26 cellular contexts compared by ENCODE assay signal in genomic region chr22:46156031-46156430, GRCh38. TPM values are rescaled to one million over a fixed set of nuclear protein-coding genes. Genes with fewer than 3 reads are reported as not detected.
DNase-seq lines count a peak whose midpoint lies in the region; ATAC-seq, FAIRE-seq and TF ChIP-seq lines count a peak whose summit lies in the region.
"Had no signal": no experiment of that assay in that cellular context is flagged by ENCODE, and none has a peak within 500 bp of the region (broad histone marks: within the 10 kb centered on the region; RNA-seq: fewer than 3 reads in every experiment).

No MANE protein-coding gene starts in this region.

- in situ Hi-C loops in HepG2 (cut with HindIII; ENCODE audit: extremely low pct_ligation_motif_present, low pct_unique_long_range_greater_than_20kb): no loop called here

- H3K4me3 Mint-ChIP-seq in brain: peak overlapping the region in 3 of 5 experiments; percentile 7 to 81 (median 57)
- H3K4me3 Mint-ChIP-seq: B cell, HFFc6 had no signal

- WGBS in liver: 50% methylated on average over 3 of the region's 3 CpGs
- WGBS in HepG2 (ENCODE audit: low lambda C conversion rate): 91% methylated on average over 3 of the region's 3 CpGs
- WGBS in right lobe of liver (ENCODE audit: insufficient coverage, low coverage, low lambda C conversion rate, missing lambda C conversion rate): 23% methylated on average over 2 of the region's 3 CpGs
- 73 to 85% (median 80%) methylated on average over 3 of the region's 3 CpGs for WGBS in stomach, 5 donors
- 95% methylated on average over 3 of the region's 3 CpGs for whole genome bisulfite sequencing in hepatocyte (ENCODE audit: low lambda C conversion rate, missing lambda C conversion rate)

- intact Hi-C loops in HepG2 (cut with micrococcal nuclease; ENCODE audit: unreplicated experiment) (no loop called here), right lobe of liver (cut with DNase I) (no loop called here), stomach (cut with DNase I; ENCODE audit: low total_unique reads) (no loop called here)

- H3K9me2 ChIP-seq in hepatocyte (replicated peaks; ENCODE audit: insufficient read depth): no peaks in the 10 kb centered on the region

- no peak for FAIRE-seq in HepG2 (lab: Jason Lieb, UNC)
- FAIRE-seq: A204.1, D721Med, GM12891, GM18507, H54 had no signal

- no peak overlapping the region for H2AFZ ChIP-seq in HepG2 (ENCODE audit: low read length)
- no peak overlapping the region for H2AFZ ChIP-seq in hepatocyte

- H3K4me2 ChIP-seq in HepG2 (ENCODE audit: low read depth, low read length) (no peak overlapping the region), hepatocyte (no peak overlapping the region)

- DNase-seq in HepG2 (ENCODE audit: low spot score) (no peak), right lobe of liver (no peak), stomach (peak; percentile 11), hepatocyte (ENCODE audit: low spot score) (no peak), islet precursor cell (no peak), NCI-H748 treated with DMSO at 0.1 percent for 48 hours (lab: John Stamatoyannopoulos, UW) (no peak)
- DNase-seq: CD4-positive, CD25-positive, alpha-beta regulatory T cell; CD8-positive, alpha-beta memory T cell; DMS 273 treated with DMSO at 0.1 percent for 48 hours; DMS79; EL; GDM1; GOT3; HFFc6 had no signal

- H3K9ac ChIP-seq in liver (ENCODE audit: low read depth in 1 of 2, low read length in 2 of 2) (peak overlapping the region; percentile 45 to 49), HepG2 (ENCODE audit: insufficient read depth, low read depth, low read length) (no peak overlapping the region)
- H3K9ac ChIP-seq: BLaER1 had no signal

- peaks cover 0 to 2% (median 0%) of the 10 kb centered on the region in 5 experiments for H3K9me3 Mint-ChIP-seq in brain
- H3K9me3 Mint-ChIP-seq: CD8-positive, alpha-beta memory T cell; HFFc6 had no signal

- POLR2A ChIA-PET in HepG2 (lab: Yijun Ruan, JAX): interaction anchor here (1.0 kb wide), 1 partner anchor 15 kb away, joined by 4 read pairs; no protein-coding TSS in a partner anchor

- H3K79me2 ChIP-seq in HepG2 (ENCODE audit: insufficient read depth, low read length) (peaks cover 11% of the 10 kb centered on the region), hepatocyte (peaks cover 81% of the 10 kb centered on the region)

- no peaks in the 10 kb centered on the region for H3K27me3 ChIP-seq in liver (ENCODE audit: control insufficient read depth in 4 of 4, insufficient read depth in 4 of 4, low read length in 3 of 4)
- H3K27me3 ChIP-seq in HepG2 (ENCODE audit: control insufficient read depth in 1 of 2, insufficient read depth in 2 of 2, low read length in 2 of 2): no peaks in the 10 kb centered on the region
- no peaks in the 10 kb centered on the region for H3K27me3 ChIP-seq in right lobe of liver
- H3K27me3 ChIP-seq in stomach: no peaks in the 10 kb centered on the region
- H3K27me3 ChIP-seq in hepatocyte: no peaks in the 10 kb centered on the region
- H3K27me3 ChIP-seq: BLaER1 had no signal

- TF ChIP-seq RAD21 in liver (IDR thresholded peaks at IDR 0.05) (peak in 1 of 2 donors; percentile 19), HepG2 (CRISPR knock-in tag; IDR thresholded peaks at IDR 0.05) (no peak)

- H3K4me1 ChIP-seq in liver (ENCODE audit: control insufficient read depth in 4 of 4, insufficient read depth in 4 of 4, low read length in 3 of 4) (peaks cover 18 to 87% (median 75%) of the 10 kb centered on the region in 4 donors), HepG2 (ENCODE audit: insufficient read depth, low read length) (peaks cover 59% of the 10 kb centered on the region), right lobe of liver (peaks cover 0 to 83% (median 30%) of the 10 kb centered on the region in 4 donors), stomach (peaks cover 10 to 48% (median 36%) of the 10 kb centered on the region in 4 donors), hepatocyte (ENCODE audit: insufficient read depth) (peaks cover 15% of the 10 kb centered on the region)

- H3K4me3 ChIP-seq in liver (ENCODE audit: low read depth in 1 of 3, low read length in 3 of 3) (peak overlapping the region in 1 of 3 donors; percentile 32), HepG2 (replicated peaks in 1 of 3; ENCODE audit: insufficient read depth in 1 of 3, low read depth in 2 of 3, low read length in 3 of 3) (no peak overlapping the region), right lobe of liver (peak overlapping the region in 2 of 3 donors; percentile 17 to 96), stomach (no peak overlapping the region), hepatocyte (no peak overlapping the region)
- H3K4me3 ChIP-seq: BLaER1, HAP-1 had no signal

- no peak for TF ChIP-seq EP300 in HepG2 (IDR thresholded peaks at IDR 0.05; ENCODE audit: low read depth in 2 of 2, low read length in 2 of 2)
- no peak for TF ChIP-seq EP300 in HepG2 (CRISPR knock-in tag; IDR thresholded peaks at IDR 0.05; ENCODE audit: borderline replicate concordance)
- TF ChIP-seq EP300 in stomach (IDR thresholded peaks at IDR 0.05): no peak

- no peak for ATAC-seq in HepG2
- ATAC-seq in right lobe of liver: peak; percentile 45 to 66 (median 64)

- peak overlapping the region in 2 of 5 experiments; percentile 34 to 82 for H3K27ac Mint-ChIP-seq in brain
- H3K27ac Mint-ChIP-seq: B cell; CD4-positive, CD25-positive, alpha-beta regulatory T cell; HFFc6 had no signal

- H3K4me1 Mint-ChIP-seq in brain: peaks cover 12% of the 10 kb centered on the region

- H3K27ac ChIP-seq in liver (ENCODE audit: low read depth in 1 of 2, low read length in 2 of 2) (peak overlapping the region; percentile 77 to 81), HepG2 (ENCODE audit: extremely low read length, insufficient read depth, low read length) (no peak overlapping the region), right lobe of liver (peak overlapping the region; percentile 56 to 72 (median 69)), stomach (no peak overlapping the region), hepatocyte (no peak overlapping the region)
- H3K27ac ChIP-seq: 22Rv1, BLaER1, C4-2B had no signal

- H3K9me3 ChIP-seq in liver (ENCODE audit: control insufficient read depth in 4 of 4, low read length in 3 of 4) (no peaks in the 10 kb centered on the region), HepG2 (ENCODE audit: low read length) (no peaks in the 10 kb centered on the region), right lobe of liver (no peaks in the 10 kb centered on the region), stomach (no peaks in the 10 kb centered on the region), hepatocyte (ENCODE audit: low read depth) (no peaks in the 10 kb centered on the region)
- H3K9me3 ChIP-seq: BLaER1, HAP-1 had no signal

- no peaks in the 10 kb centered on the region for H4K20me1 ChIP-seq in HepG2 (ENCODE audit: insufficient read depth, low read length)
- peaks cover 23% of the 10 kb centered on the region for H4K20me1 ChIP-seq in hepatocyte (ENCODE audit: insufficient read depth, poor library complexity, severe bottlenecking)

- TF ChIP-seq POLR2A in HepG2 (IDR thresholded peaks at IDR 0.05; ENCODE audit: insufficient read depth in 1 of 2, low read depth in 2 of 2, low read length in 2 of 2): no peak
- no peak for TF ChIP-seq POLR2A in right lobe of liver (IDR thresholded peaks at IDR 0.05)
- no peak for TF ChIP-seq POLR2A in stomach (IDR thresholded peaks at IDR 0.05)

- no TSS peak for BruUV-seq in HepG2 (replicated peaks; lab: Mats Ljungman, UMichigan)

- H3K36me3 Mint-ChIP-seq in brain: peaks cover 14% of the 10 kb centered on the region

- H3K36me3 ChIP-seq in liver (ENCODE audit: control insufficient read depth in 4 of 4, insufficient read depth in 3 of 4, low read depth in 1 of 4, low read length in 3 of 4) (peaks cover 0 to 6% (median 3%) of the 10 kb centered on the region in 4 donors), HepG2 (replicated peaks in 1 of 2; ENCODE audit: control insufficient read depth in 1 of 2, insufficient read depth in 2 of 2, low read length in 2 of 2) (peaks cover 0 to 10% of the 10 kb centered on the region in 2 experiments; a peak in 3 of 5 replicates), right lobe of liver (peaks cover 3 to 14% (median 9%) of the 10 kb centered on the region in 4 donors), stomach (peaks cover 0 to 49% (median 30%) of the 10 kb centered on the region in 4 donors), hepatocyte (replicated peaks; ENCODE audit: insufficient read depth, low read depth) (no peaks in the 10 kb centered on the region)

- peaks cover 15% of the 10 kb centered on the region for H3K27me3 Mint-ChIP-seq in brain
- H3K27me3 Mint-ChIP-seq: B cell; CD4-positive, CD25-positive, alpha-beta regulatory T cell; CD8-positive, alpha-beta memory T cell had no signal

- CTCF ChIA-PET in HepG2 (lab: Yijun Ruan, JAX; ENCODE audit: low intra/inter-chr PET ratio, low total read pairs): no interaction called here

- TF ChIP-seq CTCF in liver (IDR thresholded peaks at IDR 0.05; ENCODE audit: low read depth, low read length, missing input control) (no peak), HepG2 (CRISPR knock-in tag; IDR thresholded peaks at IDR 0.05) (no peak), brain (conservative IDR thresholded peaks at IDR 0.05) (no peak), right lobe of liver (IDR thresholded peaks at IDR 0.05) (no peak), stomach (IDR thresholded peaks at IDR 0.05) (no peak), hepatocyte (IDR thresholded peaks at IDR 0.05; ENCODE audit: poor library complexity) (no peak)

RNA-seq across cellular contexts. Expression of gene PPARA, which starts 5.7 kb away (rescaled TPM):
- total RNA-seq in liver: 10 to 100 TPM; 47.5 to 78.8 TPM
- polyA plus RNA-seq in liver: 10 to 100 TPM; 31.2 to 35.1 TPM
- 24.7 and 32.0 TPM in 2 replicates for total RNA-seq in HepG2 (2016; rRNA removed; fragmentation: Illumina TruSeq; extraction: Trizol)
- total RNA-seq in HepG2 (2016; cell fraction: cytosol; rRNA removed; fragmentation: Illumina TruSeq; extraction: Trizol; ENCODE audit: low read depth): 25.2 and 27.4 TPM in 2 replicates
- total RNA-seq in HepG2 (2016; cell fraction: insoluble cytoplasmic fraction; rRNA removed; fragmentation: Illumina TruSeq; extraction: Trizol): 25.2 and 26.2 TPM in 2 replicates
- 42.1 and 44.8 TPM in 2 replicates for total RNA-seq in HepG2 (2016; cell fraction: membrane; rRNA removed; fragmentation: Illumina TruSeq; extraction: Trizol)
- 16.8 and 21.1 TPM in 2 replicates for total RNA-seq in HepG2 (2016; cell fraction: nucleus; rRNA removed; fragmentation: Illumina TruSeq; extraction: Trizol)
- polyA plus RNA-seq in HepG2 (2011; rRNA removed): 16.6 and 18.2 TPM in 2 replicates
- 14.0 and 14.5 TPM in 2 replicates for polyA plus RNA-seq in HepG2 (2011; cell fraction: cytosol; rRNA removed)
- 11.7 and 12.6 TPM in 2 replicates for polyA plus RNA-seq in HepG2 (2011; cell fraction: nucleus; rRNA removed)
- polyA plus RNA-seq in HepG2 (2012): 20.9 and 22.5 TPM in 2 replicates
- polyA plus RNA-seq in HepG2 (2016; cell fraction: cytosol; fragmentation: Illumina TruSeq; extraction: Trizol; ENCODE audit: low read depth): 26.1 and 26.5 TPM in 2 replicates
- 15.3 and 15.6 TPM in 2 replicates for polyA plus RNA-seq in HepG2 (2016; cell fraction: insoluble cytoplasmic fraction; fragmentation: Illumina TruSeq; extraction: Trizol; ENCODE audit: low read depth)
- polyA plus RNA-seq in HepG2 (2016; cell fraction: membrane; fragmentation: Illumina TruSeq; extraction: Trizol; ENCODE audit: low read depth): 29.1 and 30.3 TPM in 2 replicates
- 21.2 and 21.4 TPM in 2 replicates for polyA plus RNA-seq in HepG2 (2016; cell fraction: nucleus; fragmentation: Illumina TruSeq; extraction: Trizol; ENCODE audit: insufficient read depth, low read depth)
- polyA minus RNA-seq in HepG2 (2011; rRNA and poly(A)+ RNA removed; ENCODE audit: low replicate concordance): 7.8 and 47.2 TPM in 2 replicates
- 23.7 and 30.1 TPM in 2 replicates for polyA minus RNA-seq in HepG2 (2011; cell fraction: cytosol; rRNA and poly(A)+ RNA removed)
- 30.8 and 34.2 TPM in 2 replicates for polyA minus RNA-seq in HepG2 (2011; cell fraction: nucleus; rRNA and poly(A)+ RNA removed)
- polyA plus RNA-seq in brain (ENCODE audit: insufficient read depth, low read depth, low replicate concordance): 8.4 TPM
- total RNA-seq in right lobe of liver: 100 to 1,000 TPM in 3 of 6 experiments, 10 to 100 TPM in 3; 64.4 to 152 (median 95.1) TPM
- 10 to 100 TPM in 4 of 5 donors, 1 to 10 TPM in 1; 8.2 to 28.8 (median 19.4) TPM for total RNA-seq in stomach
- polyA plus RNA-seq in stomach: 1 to 10 TPM; 3.4 to 8.6 (median 5.3) TPM
- 28.0 and 31.0 TPM in 2 replicates for total RNA-seq in hepatocyte
- 12.3 and 13.7 TPM in 2 replicates for polyA plus RNA-seq in hepatocyte

Comparison
In these comparisons a context has a peak if more than half of its experiments do, and no peak if none do; other contexts are left out.
1. H3K27ac ChIP-seq: peak in liver (2 of 2) and right lobe of liver (3 of 3); none in HepG2 (single experiment), stomach (0 of 5) and hepatocyte (single experiment).
2. H3K4me3 ChIP-seq: peak in right lobe of liver (2 of 3); none in HepG2 (0 of 3), stomach (0 of 4) and hepatocyte (single experiment).